12 cellular contexts compared by ENCODE assay signal in genomic region chr1:108699375-108700332, GRCh38. TPM values are rescaled to one million over a fixed set of nuclear protein-coding genes. Genes with fewer than 3 reads are reported as not detected.
A peak's percentile ranks its signal among the peaks of the same experiment; 100 is the strongest.
DNase-seq lines count a peak whose midpoint lies in the region; ATAC-seq, FAIRE-seq and TF ChIP-seq lines count a peak whose summit lies in the region.
"Had no signal": no experiment of that assay in that cellular context is flagged by ENCODE, and none has a peak within 500 bp of the region (broad histone marks: within the 10 kb centered on the region; RNA-seq: fewer than 3 reads in every experiment).

No MANE protein-coding gene starts in this region.

- no peaks in the 10 kb centered on the region for H3K9me3 Mint-ChIP-seq in activated naive CD4-positive, alpha-beta T cell treated with anti-CD3 and anti-CD28 coated beads, Interleukin-2, amount 50 U/mL, for 24 hours
- no peaks in the 10 kb centered on the region for H3K9me3 Mint-ChIP-seq in T-helper 2 cell treated with Interferon-gamma antibody and Interleukin-4, amounts not matched to agents 5 μg/mL and 100 μg/mL, for 36 hours

- H3K79me2 ChIP-seq in endothelial cell of umbilical vein (ENCODE audit: control insufficient read depth, insufficient read depth, low read length): peaks cover 23% of the 10 kb centered on the region

- CTCF ChIA-PET in endothelial cell of umbilical vein (lab: Charles Lee): no interaction called here

- POLR2A ChIA-PET in endothelial cell of umbilical vein (lab: Charles Lee): no interaction called here

- H3K4me3 ChIP-seq in endothelial cell of umbilical vein (replicated peaks in 1 of 3; ENCODE audit: insufficient read depth in 1 of 3, low read depth in 1 of 3, low read length in 3 of 3) (no peak overlapping the region), tibial nerve (no peak overlapping the region)

- BruUV-seq in endothelial cell of umbilical vein (replicated peaks; lab: Mats Ljungman, UMichigan): TSS peak; percentile 2

- H3K27ac ChIP-seq in endothelial cell of umbilical vein (ENCODE audit: insufficient read depth, low read depth, low read length): no peak overlapping the region
- H3K27ac ChIP-seq in tibial nerve: peak overlapping the region in 2 of 4 donors; percentile 17 to 26

- peaks cover 2% of the 10 kb centered on the region for H4K20me1 ChIP-seq in endothelial cell of umbilical vein (replicated peaks; ENCODE audit: control insufficient read depth, extremely low read depth, insufficient read depth, low read length)

- TF ChIP-seq EP300 in tibial nerve (IDR thresholded peaks at IDR 0.05): peak in 1 of 2 donors; percentile 53

- peak overlapping the region; percentile 80 for H3K4me3 Mint-ChIP-seq in activated naive CD4-positive, alpha-beta T cell treated with anti-CD3 and anti-CD28 coated beads, Interleukin-2, amount 50 U/mL, for 24 hours
- H3K4me3 Mint-ChIP-seq in T-helper 2 cell treated with Interferon-gamma antibody and Interleukin-4, amounts not matched to agents 5 μg/mL and 100 μg/mL, for 36 hours: peak overlapping the region; percentile 81

- TF ChIP-seq CTCF in endothelial cell of umbilical vein (IDR thresholded peaks at IDR 0.05; ENCODE audit: extremely low read depth in 1 of 2, insufficient read depth in 1 of 2, low read depth in 1 of 2, low read length in 2 of 2) (no peak), tibial nerve (IDR thresholded peaks at IDR 0.05) (no peak)

- peaks cover 33% of the 10 kb centered on the region for H3K36me3 Mint-ChIP-seq in activated naive CD4-positive, alpha-beta T cell treated with anti-CD3 and anti-CD28 coated beads, Interleukin-2, amount 50 U/mL, for 24 hours
- H3K36me3 Mint-ChIP-seq in T-helper 2 cell treated with Interferon-gamma antibody and Interleukin-4, amounts not matched to agents 5 μg/mL and 100 μg/mL, for 36 hours (ENCODE audit: low read depth): peaks cover 75% of the 10 kb centered on the region

- dilution Hi-C loops in endothelial cell of umbilical vein (cut with MboI; ENCODE audit: extremely low pct_ligation_motif_present, low sequenced_read_pairs): no loop called here

- H3K36me3 ChIP-seq in endothelial cell of umbilical vein (ENCODE audit: control insufficient read depth in 2 of 2, extremely low read depth in 1 of 2, insufficient read depth in 2 of 2, low read length in 2 of 2): peaks cover 14 to 48% of the 10 kb centered on the region in 2 experiments
- H3K36me3 ChIP-seq in tibial nerve: peaks cover 0 to 68% (median 11%) of the 10 kb centered on the region in 3 donors

- DNase-seq in activated naive CD4-positive, alpha-beta T cell (lab: John Stamatoyannopoulos, UW): no peak
- no peak for DNase-seq in T-helper 2 cell treated with Interferon-gamma antibody and Interleukin-4, amounts not matched to agents 5 μg/mL and 100 μg/mL, for 36 hours (ENCODE audit: low spot score)
- DNase-seq in endothelial cell of umbilical vein (ENCODE audit: low read depth, low spot score) (no peak), tibial nerve (ENCODE audit: low spot score in 2 of 2) (no peak), globus pallidus (ENCODE audit: low spot score) (no peak)
- no peak for DNase-seq in stimulated activated CD4-positive, alpha-beta T cell treated with anti-CD3 and anti-CD28 coated beads, Interleukin-2, amount 100 ng/mL, for 24 hours
- DNase-seq: left cardiac atrium, NCI-H2081, small intestine had no signal

- H3K27me3 Mint-ChIP-seq in activated naive CD4-positive, alpha-beta T cell treated with anti-CD3 and anti-CD28 coated beads, Interleukin-2, amount 50 U/mL, for 24 hours: no peaks in the 10 kb centered on the region
- H3K27me3 Mint-ChIP-seq in T-helper 2 cell treated with Interferon-gamma antibody and Interleukin-4, amounts not matched to agents 5 μg/mL and 100 μg/mL, for 36 hours (ENCODE audit: low read depth): no peaks in the 10 kb centered on the region

- TF ChIP-seq POLR2A in endothelial cell of umbilical vein (IDR thresholded peaks at IDR 0.05; ENCODE audit: low read depth, low read length) (no peak), tibial nerve (IDR thresholded peaks at IDR 0.05) (no peak)

- intact Hi-C loops in endothelial cell of umbilical vein (cut with micrococcal nuclease): no loop called here

- no peaks in the 10 kb centered on the region for H3K9me1 ChIP-seq in endothelial cell of umbilical vein (replicated peaks; ENCODE audit: control insufficient read depth, extremely low read depth, insufficient read depth, low read length)

- no peak overlapping the region for H3K4me2 ChIP-seq in endothelial cell of umbilical vein (ENCODE audit: insufficient read depth, low read length)

- no peak for FAIRE-seq in endothelial cell of umbilical vein (lab: Jason Lieb, UNC)
- FAIRE-seq: small intestine had no signal

- H2AFZ ChIP-seq in endothelial cell of umbilical vein (ENCODE audit: low read depth, low read length): no peak overlapping the region

- H3K27me3 ChIP-seq in endothelial cell of umbilical vein (ENCODE audit: control insufficient read depth in 2 of 2, insufficient read depth in 2 of 2, low read length in 2 of 2) (no peaks in the 10 kb centered on the region), tibial nerve (no peaks in the 10 kb centered on the region)

- peak overlapping the region; percentile 90 for H3K27ac Mint-ChIP-seq in activated naive CD4-positive, alpha-beta T cell treated with anti-CD3 and anti-CD28 coated beads, Interleukin-2, amount 50 U/mL, for 24 hours
- H3K27ac Mint-ChIP-seq in T-helper 2 cell treated with Interferon-gamma antibody and Interleukin-4, amounts not matched to agents 5 μg/mL and 100 μg/mL, for 36 hours: peak overlapping the region; percentile 84

- no peak overlapping the region for H3K9ac ChIP-seq in endothelial cell of umbilical vein (replicated peaks; ENCODE audit: extremely low read depth, insufficient read depth, low read length)

- peaks cover 65% of the 10 kb centered on the region for H3K4me1 Mint-ChIP-seq in activated naive CD4-positive, alpha-beta T cell treated with anti-CD3 and anti-CD28 coated beads, Interleukin-2, amount 50 U/mL, for 24 hours
- peaks cover 55% of the 10 kb centered on the region for H3K4me1 Mint-ChIP-seq in T-helper 2 cell treated with Interferon-gamma antibody and Interleukin-4, amounts not matched to agents 5 μg/mL and 100 μg/mL, for 36 hours (ENCODE audit: low read depth)

- ATAC-seq in GM21515 (IDR thresholded peaks at IDR 0.05; ENCODE audit: unreplicated experiment): no peak
- ATAC-seq: left cardiac atrium had no signal

- 73 to 75% methylated on average over 22 of the region's 22 CpGs for WGBS in tibial nerve, 2 donors

- H3K9me3 ChIP-seq in endothelial cell of umbilical vein (replicated peaks; ENCODE audit: control insufficient read depth, insufficient read depth, low read length): no peaks in the 10 kb centered on the region
- H3K9me3 ChIP-seq in tibial nerve: no peaks in the 10 kb centered on the region

- peaks cover 13% of the 10 kb centered on the region for H3K4me1 ChIP-seq in endothelial cell of umbilical vein (ENCODE audit: control insufficient read depth, extremely low read depth, insufficient read depth, low read length)
- H3K4me1 ChIP-seq in tibial nerve: peaks cover 0 to 35% (median 11%) of the 10 kb centered on the region in 4 donors

TF ChIP-seq in endothelial cell of umbilical vein, 7 proteins besides CTCF, POLR2A, EP300 and RAD21 (continues in another document):
- TF ChIP-seq MYC (IDR thresholded peaks at IDR 0.05; ENCODE audit: low read depth, low read length): no peak
- no peak for TF ChIP-seq POLR2AphosphoS5 (IDR thresholded peaks at IDR 0.05; ENCODE audit: insufficient read depth, low read depth, low read length)

RNA-seq across cellular contexts. Expression of gene PRPF38B, which starts 7.5 kb away (rescaled TPM):
- total RNA-seq in endothelial cell of umbilical vein (40.5 and 46.6 TPM in 2 replicates), tibial nerve (10 to 100 TPM; 25.7 to 34.1 (median 29.3) TPM)
- 15.2 and 19.3 TPM in 2 replicates for polyA plus RNA-seq in endothelial cell of umbilical vein
- polyA plus RNA-seq in endothelial cell of umbilical vein (2011; cell fraction: cytosol; rRNA removed): 9.8 and 13.9 TPM in 2 replicates
- polyA plus RNA-seq in endothelial cell of umbilical vein (2011; cell fraction: nucleus; rRNA removed): 64.8 and 104 TPM in 2 replicates
- polyA plus RNA-seq in endothelial cell of umbilical vein (2012): 24.5 and 31.4 TPM in 2 replicates
- polyA minus RNA-seq in endothelial cell of umbilical vein: 34.3 and 37.9 TPM in 2 replicates
- polyA minus RNA-seq in endothelial cell of umbilical vein (2011; cell fraction: cytosol; rRNA and poly(A)+ RNA removed): 18.5 TPM
- 85.6 and 94.1 TPM in 2 replicates for polyA minus RNA-seq in endothelial cell of umbilical vein (2011; cell fraction: nucleus; rRNA and poly(A)+ RNA removed)

RNA-seq across cellular contexts. Expression of gene FNDC7, which starts 13.1 kb away (rescaled TPM):
- total RNA-seq in endothelial cell of umbilical vein (not detected in 2 replicates), tibial nerve (not detected)
- not detected in 2 replicates for polyA plus RNA-seq in endothelial cell of umbilical vein
- not detected in 2 replicates for polyA plus RNA-seq in endothelial cell of umbilical vein (2011; cell fraction: cytosol; rRNA removed)
- polyA plus RNA-seq in endothelial cell of umbilical vein (2011; cell fraction: nucleus; rRNA removed): 0.05 and 0.10 TPM in 2 replicates
- polyA plus RNA-seq in endothelial cell of umbilical vein (2012): not detected in 2 replicates
- polyA minus RNA-seq in endothelial cell of umbilical vein: 0.49 TPM in 1 of 2 replicates, not detected in the other
- polyA minus RNA-seq in endothelial cell of umbilical vein (2011; cell fraction: cytosol; rRNA and poly(A)+ RNA removed): 0.31 TPM
- polyA minus RNA-seq in endothelial cell of umbilical vein (2011; cell fraction: nucleus; rRNA and poly(A)+ RNA removed): 0.29 TPM in 1 of 2 replicates, not detected in the other
- total RNA-seq: left cardiac atrium had no signal
- polyA plus RNA-seq: small intestine had no signal

RNA-seq across cellular contexts. Expression of gene HENMT1, which starts 38.8 kb away (rescaled TPM):
- total RNA-seq in endothelial cell of umbilical vein: 3.8 and 4.4 TPM in 2 replicates
- polyA plus RNA-seq in endothelial cell of umbilical vein: 3.2 and 4.5 TPM in 2 replicates
- polyA plus RNA-seq in endothelial cell of umbilical vein (2011; cell fraction: cytosol; rRNA removed): 4.4 and 4.6 TPM in 2 replicates
- 3.9 and 4.4 TPM in 2 replicates for polyA plus RNA-seq in endothelial cell of umbilical vein (2011; cell fraction: nucleus; rRNA removed)
- 2.9 and 5.1 TPM in 2 replicates for polyA plus RNA-seq in endothelial cell of umbilical vein (2012)
- 1.6 and 2.2 TPM in 2 replicates for polyA minus RNA-seq in endothelial cell of umbilical vein
- polyA minus RNA-seq in endothelial cell of umbilical vein (2011; cell fraction: cytosol; rRNA and poly(A)+ RNA removed): 9.4 TPM
- polyA minus RNA-seq in endothelial cell of umbilical vein (2011; cell fraction: nucleus; rRNA and poly(A)+ RNA removed): 0.91 and 1.1 TPM in 2 replicates
- 1 to 10 TPM; 1.2 to 3.7 (median 2.4) TPM for total RNA-seq in tibial nerve
- total RNA-seq: Daoy had no signal

RNA-seq across cellular contexts. Expression of gene STXBP3, which starts 46.8 kb away (rescaled TPM):
- total RNA-seq in endothelial cell of umbilical vein (37.2 and 44.1 TPM in 2 replicates), tibial nerve (10 to 100 TPM; 51.0 to 75.8 (median 68.9) TPM)
- polyA plus RNA-seq in endothelial cell of umbilical vein: 4.8 and 9.4 TPM in 2 replicates
- polyA plus RNA-seq in endothelial cell of umbilical vein (2011; cell fraction: cytosol; rRNA removed): 13.5 and 14.9 TPM in 2 replicates
- 28.4 and 50.2 TPM in 2 replicates for polyA plus RNA-seq in endothelial cell of umbilical vein (2011; cell fraction: nucleus; rRNA removed)
- 33.0 and 37.5 TPM in 2 replicates for polyA plus RNA-seq in endothelial cell of umbilical vein (2012)
- 8.0 and 11.6 TPM in 2 replicates for polyA minus RNA-seq in endothelial cell of umbilical vein
- 11.7 TPM for polyA minus RNA-seq in endothelial cell of umbilical vein (2011; cell fraction: cytosol; rRNA and poly(A)+ RNA removed)
- 24.4 and 38.1 TPM in 2 replicates for polyA minus RNA-seq in endothelial cell of umbilical vein (2011; cell fraction: nucleus; rRNA and poly(A)+ RNA removed)
